ENCODE assay signal across 11 cellular contexts in the genomic region with DNA sequence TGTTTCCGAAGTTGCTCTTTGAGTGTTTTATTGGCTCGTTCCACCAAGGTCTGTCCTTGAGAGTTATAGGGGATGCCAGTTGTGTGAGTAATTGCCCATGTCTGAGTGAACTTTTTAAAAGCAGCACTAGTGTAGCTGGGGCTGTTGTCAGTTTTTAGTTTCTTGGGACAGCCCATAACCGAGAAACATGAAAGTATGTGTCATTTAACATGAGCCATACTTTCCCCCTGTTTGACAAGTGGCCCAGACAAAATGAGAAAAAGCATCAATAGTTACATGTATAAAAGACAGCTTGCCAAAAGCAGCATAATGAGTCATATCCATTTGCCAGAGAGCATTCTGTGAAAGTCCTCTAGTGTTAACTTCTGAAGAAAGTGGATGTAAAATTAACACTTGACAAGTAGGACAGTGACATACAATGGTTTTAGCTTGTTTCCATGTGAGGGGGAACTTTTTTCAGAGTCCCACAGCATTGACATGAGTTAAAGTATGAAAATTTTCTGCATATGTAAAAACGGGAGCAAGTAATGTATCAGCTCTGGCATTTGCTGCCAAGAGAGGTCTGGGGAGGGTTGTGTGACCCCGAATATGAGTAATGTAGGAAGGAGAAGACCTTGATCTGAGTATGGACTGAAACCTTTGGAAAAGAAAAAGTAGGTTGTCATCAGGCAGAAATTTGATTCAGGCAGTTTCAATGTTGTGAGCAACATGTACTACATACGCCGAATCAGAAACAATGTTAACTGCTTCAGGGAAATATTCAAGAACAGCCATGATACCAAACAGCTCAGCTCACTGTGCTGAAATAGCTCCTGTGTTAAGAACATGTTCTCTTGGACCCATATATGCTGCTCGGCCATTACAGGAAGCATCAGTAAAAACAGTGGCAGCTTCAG.
DNase-seq lines count a peak whose midpoint lies in the region; ATAC-seq and TF ChIP-seq lines count a peak whose summit lies in the region.
"Had no signal": no experiment of that assay in that cellular context is flagged by ENCODE, and none has a peak within 500 bp of the region (broad histone marks: within the 10 kb centered on the region; RNA-seq: fewer than 3 reads in every experiment).

No MANE protein-coding gene starts in this region.

- H3K27ac Mint-ChIP-seq in activated naive CD4-positive, alpha-beta T cell treated with anti-CD3 and anti-CD28 coated beads, Interleukin-2, amount 50 U/mL, for 24 hours = peak overlapping the region; percentile 90
- H3K27ac Mint-ChIP-seq: activated naive CD4-positive, alpha-beta T cell treated with anti-CD3 and anti-CD28 coated beads, Interleukin-2, amount 10 ng/mL, durations not matched to agents 7 days and 5 days; CD4-positive, alpha-beta memory T cell; mesothelial cell of epicardium had no signal

- peaks cover 9% of the 10 kb centered on the region for H3K36me3 Mint-ChIP-seq in activated naive CD4-positive, alpha-beta T cell treated with anti-CD3 and anti-CD28 coated beads, Interleukin-2, amount 50 U/mL, for 24 hours

- peaks cover 36% of the 10 kb centered on the region for H3K4me1 Mint-ChIP-seq in activated naive CD4-positive, alpha-beta T cell treated with anti-CD3 and anti-CD28 coated beads, Interleukin-2, amount 50 U/mL, for 24 hours
- H3K4me1 Mint-ChIP-seq: activated naive CD4-positive, alpha-beta T cell treated with anti-CD3 and anti-CD28 coated beads, Interleukin-2, amount 10 ng/mL, durations not matched to agents 7 days and 5 days had no signal

- H3K4me3 Mint-ChIP-seq in activated naive CD4-positive, alpha-beta T cell treated with anti-CD3 and anti-CD28 coated beads, Interleukin-2, amount 50 U/mL, for 24 hours = peak overlapping the region; percentile 60
- H3K4me3 Mint-ChIP-seq: activated naive CD4-positive, alpha-beta T cell treated with anti-CD3 and anti-CD28 coated beads, Interleukin-2, amount 10 ng/mL, durations not matched to agents 7 days and 5 days; CD4-positive, alpha-beta memory T cell; mesothelial cell of epicardium had no signal

- H3K9me3 Mint-ChIP-seq in activated naive CD4-positive, alpha-beta T cell treated with anti-CD3 and anti-CD28 coated beads, Interleukin-2, amount 50 U/mL, for 24 hours = no peaks in the 10 kb centered on the region

- peak; percentile 81 for ATAC-seq in SK-N-SH treated with all-trans-retinoic acid at 6 μM for 48 hours
- ATAC-seq in GM18517 (IDR thresholded peaks at IDR 0.05; ENCODE audit: unreplicated experiment) = no peak

- DNase-seq in activated naive CD4-positive, alpha-beta T cell (lab: John Stamatoyannopoulos, UW) = no peak
- DNase-seq in fibroblast of gingiva (ENCODE audit: low read depth) (peak; percentile 56), NCI-H1436 treated with DMSO at 0.1 percent for 48 hours (lab: John Stamatoyannopoulos, UW) (no peak), NCI-H82 (lab: John Stamatoyannopoulos, UW) (no peak)
- peak; percentile 46 for DNase-seq in stimulated activated CD4-positive, alpha-beta T cell treated with anti-CD3 and anti-CD28 coated beads, Interleukin-4, amount 100 ng/mL, for 24 hours
- DNase-seq: activated naive CD4-positive, alpha-beta T cell treated with anti-CD3 and anti-CD28 coated beads, Interleukin-2, amount 10 ng/mL, durations not matched to agents 7 days and 5 days; CD4-positive, alpha-beta memory T cell had no signal

- no peaks in the 10 kb centered on the region for H3K27me3 Mint-ChIP-seq in activated naive CD4-positive, alpha-beta T cell treated with anti-CD3 and anti-CD28 coated beads, Interleukin-2, amount 50 U/mL, for 24 hours

TF ChIP-seq in SK-N-SH treated with all-trans-retinoic acid at 6 μM for 48 hours, 23 proteins besides CTCF, POLR2A, EP300 and RAD21:
- TF ChIP-seq TOX (CRISPR knock-in tag; IDR thresholded peaks at IDR 0.05; ENCODE audit: borderline replicate concordance) = no peak
- peak; percentile 87 for TF ChIP-seq ISL1 (CRISPR knock-in tag; IDR thresholded peaks at IDR 0.05)
TF ChIP-seq in SK-N-SH treated with all-trans-retinoic acid at 6 μM for 48 hours: peak in this region for 1.

Comparison
In these comparisons a context has a peak if more than half of its experiments do, and no peak if none do; other contexts are left out.
1. DNase-seq: peak in fibroblast of gingiva (single experiment) and stimulated activated CD4-positive, alpha-beta T cell treated with anti-CD3 and anti-CD28 coated beads, Interleukin-4, amount 100 ng/mL, for 24 hours (single experiment); none in activated naive CD4-positive, alpha-beta T cell (0 of 4), NCI-H1436 treated with DMSO at 0.1 percent for 48 hours (single experiment) and NCI-H82 (single experiment).